1 cellular context compared by ENCODE assay signal in genomic region chr19:17794412-17794730, GRCh38.
TF ChIP-seq lines count a peak whose summit lies in the region.

No MANE protein-coding gene starts in this region.

TF ChIP-seq in A549, 52 proteins besides CTCF, POLR2A, EP300 and RAD21:
- no peak for TF ChIP-seq TP53 (CRISPR knock-in tag; IDR thresholded peaks at IDR 0.05)
- no peak for TF ChIP-seq E2F6 (IDR thresholded peaks at IDR 0.05; ENCODE audit: borderline replicate concordance, low read depth)
- TF ChIP-seq BCL3 (IDR thresholded peaks at IDR 0.05): no peak
- TF ChIP-seq, protein P1, sequence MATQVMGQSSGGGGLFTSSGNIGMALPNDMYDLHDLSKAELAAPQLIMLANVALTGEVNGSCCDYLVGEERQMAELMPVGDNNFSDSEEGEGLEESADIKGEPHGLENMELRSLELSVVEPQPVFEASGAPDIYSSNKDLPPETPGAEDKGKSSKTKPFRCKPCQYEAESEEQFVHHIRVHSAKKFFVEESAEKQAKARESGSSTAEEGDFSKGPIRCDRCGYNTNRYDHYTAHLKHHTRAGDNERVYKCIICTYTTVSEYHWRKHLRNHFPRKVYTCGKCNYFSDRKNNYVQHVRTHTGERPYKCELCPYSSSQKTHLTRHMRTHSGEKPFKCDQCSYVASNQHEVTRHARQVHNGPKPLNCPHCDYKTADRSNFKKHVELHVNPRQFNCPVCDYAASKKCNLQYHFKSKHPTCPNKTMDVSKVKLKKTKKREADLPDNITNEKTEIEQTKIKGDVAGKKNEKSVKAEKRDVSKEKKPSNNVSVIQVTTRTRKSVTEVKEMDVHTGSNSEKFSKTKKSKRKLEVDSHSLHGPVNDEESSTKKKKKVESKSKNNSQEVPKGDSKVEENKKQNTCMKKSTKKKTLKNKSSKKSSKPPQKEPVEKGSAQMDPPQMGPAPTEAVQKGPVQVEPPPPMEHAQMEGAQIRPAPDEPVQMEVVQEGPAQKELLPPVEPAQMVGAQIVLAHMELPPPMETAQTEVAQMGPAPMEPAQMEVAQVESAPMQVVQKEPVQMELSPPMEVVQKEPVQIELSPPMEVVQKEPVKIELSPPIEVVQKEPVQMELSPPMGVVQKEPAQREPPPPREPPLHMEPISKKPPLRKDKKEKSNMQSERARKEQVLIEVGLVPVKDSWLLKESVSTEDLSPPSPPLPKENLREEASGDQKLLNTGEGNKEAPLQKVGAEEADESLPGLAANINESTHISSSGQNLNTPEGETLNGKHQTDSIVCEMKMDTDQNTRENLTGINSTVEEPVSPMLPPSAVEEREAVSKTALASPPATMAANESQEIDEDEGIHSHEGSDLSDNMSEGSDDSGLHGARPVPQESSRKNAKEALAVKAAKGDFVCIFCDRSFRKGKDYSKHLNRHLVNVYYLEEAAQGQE (IDR thresholded peaks at IDR 0.05): no peak
- TF ChIP-seq, protein P2, sequence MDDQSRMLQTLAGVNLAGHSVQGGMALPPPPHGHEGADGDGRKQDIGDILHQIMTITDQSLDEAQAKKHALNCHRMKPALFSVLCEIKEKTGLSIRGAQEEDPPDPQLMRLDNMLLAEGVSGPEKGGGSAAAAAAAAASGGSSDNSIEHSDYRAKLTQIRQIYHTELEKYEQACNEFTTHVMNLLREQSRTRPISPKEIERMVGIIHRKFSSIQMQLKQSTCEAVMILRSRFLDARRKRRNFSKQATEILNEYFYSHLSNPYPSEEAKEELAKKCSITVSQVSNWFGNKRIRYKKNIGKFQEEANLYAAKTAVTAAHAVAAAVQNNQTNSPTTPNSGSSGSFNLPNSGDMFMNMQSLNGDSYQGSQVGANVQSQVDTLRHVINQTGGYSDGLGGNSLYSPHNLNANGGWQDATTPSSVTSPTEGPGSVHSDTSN (IDR thresholded peaks at IDR 0.05): no peak
- no peak for TF ChIP-seq KDM5A (IDR thresholded peaks at IDR 0.05)
- TF ChIP-seq RFX5 (IDR thresholded peaks at IDR 0.05): no peak
- TF ChIP-seq MAFK (IDR thresholded peaks at IDR 0.05; ENCODE audit: partially characterized antibody): no peak
- TF ChIP-seq JUNB (IDR thresholded peaks at IDR 0.05): no peak
- TF ChIP-seq RNF2 (IDR thresholded peaks at IDR 0.05; ENCODE audit: borderline replicate concordance, low read depth): no peak
- TF ChIP-seq HOXB5 (CRISPR knock-in tag; IDR thresholded peaks at IDR 0.05): no peak
- TF ChIP-seq HDAC2 (IDR thresholded peaks at IDR 0.05): no peak
- no peak for TF ChIP-seq HES2 (IDR thresholded peaks at IDR 0.05)
- TF ChIP-seq ZC3H11A (IDR thresholded peaks at IDR 0.05): no peak
- no peak for TF ChIP-seq EHF (CRISPR knock-in tag; IDR thresholded peaks at IDR 0.05)
- TF ChIP-seq EHMT2 (IDR thresholded peaks at IDR 0.05; ENCODE audit: low read depth): no peak
